Comparison of ENCODE assay signal across 8 cellular contexts in the genomic region with DNA sequence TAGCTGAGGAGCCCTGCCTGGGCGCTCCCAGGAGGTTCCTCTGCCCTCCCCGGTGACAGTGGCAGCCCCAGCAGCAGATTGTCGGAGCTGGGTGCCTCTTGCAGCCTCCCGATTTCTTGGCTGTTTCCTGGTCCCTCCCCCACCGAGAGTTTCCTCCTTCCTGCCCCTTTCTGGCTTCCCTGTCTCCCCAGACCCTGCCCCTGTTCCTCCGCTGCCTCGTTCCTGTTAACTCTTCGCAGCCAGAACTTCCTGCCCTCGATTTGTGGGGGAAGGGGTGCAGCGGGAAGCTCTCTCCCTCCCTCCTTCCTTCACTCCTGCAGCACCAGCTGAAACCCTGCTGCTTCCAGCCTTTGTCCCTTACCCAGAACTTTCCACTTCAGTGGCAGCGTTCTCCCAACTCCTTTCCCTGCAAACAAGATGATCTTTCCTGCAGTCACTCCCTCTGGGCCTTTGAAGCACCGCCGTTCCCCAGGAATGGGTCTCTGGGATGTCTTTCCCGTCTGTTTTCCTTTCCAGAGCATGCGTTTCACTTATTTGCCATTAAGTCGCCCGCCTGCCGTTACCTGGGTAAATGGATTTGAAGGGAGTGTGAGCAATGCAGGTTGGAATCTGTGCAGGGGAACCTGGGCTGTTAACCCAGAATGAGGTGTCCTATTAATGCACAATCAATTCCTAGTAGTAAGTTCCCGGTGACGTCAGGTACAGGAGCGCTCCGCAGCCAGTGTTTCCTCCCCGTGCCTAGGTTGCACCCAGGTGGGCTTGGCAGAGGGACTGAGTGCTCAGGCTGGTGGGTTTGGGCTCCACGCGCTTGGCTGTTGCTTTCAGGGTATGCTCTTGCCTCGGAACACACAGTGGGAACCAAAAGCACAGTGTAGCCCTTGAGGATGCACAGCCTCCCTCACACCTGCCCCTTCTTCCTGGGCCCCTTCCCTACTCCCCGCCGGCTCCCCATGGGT. TPM values are rescaled to one million over a fixed set of nuclear protein-coding genes. Genes with fewer than 3 reads are reported as not detected.
DNase-seq lines count a peak whose midpoint lies in the region; ATAC-seq and TF ChIP-seq lines count a peak whose summit lies in the region.

No MANE protein-coding gene starts in this region.

- H3K4me2 ChIP-seq in hepatocyte: peak overlapping the region; percentile 78

- H3K79me2 ChIP-seq in hepatocyte: peaks cover 96% of the 10 kb centered on the region

- peaks cover 66% of the 10 kb centered on the region for H4K20me1 ChIP-seq in hepatocyte (ENCODE audit: insufficient read depth, poor library complexity, severe bottlenecking)

- peak overlapping the region; percentile 89 to 97 for H3K27ac Mint-ChIP-seq in activated naive CD4-positive, alpha-beta T cell treated with anti-CD3 and anti-CD28 coated beads, Interleukin-2, amount 50 U/mL, for 72 hours

- H3K9me2 ChIP-seq in hepatocyte (replicated peaks; ENCODE audit: insufficient read depth): no peaks in the 10 kb centered on the region

- no peak overlapping the region for H2AFZ ChIP-seq in hepatocyte

- peak; percentile 44 for DNase-seq in stimulated activated CD4-positive, alpha-beta T cell treated with anti-CD3 and anti-CD28 coated beads, Interleukin-15, amount 100 ng/mL, for 24 hours
- no peak for DNase-seq in stimulated activated CD4-positive, alpha-beta T cell treated with anti-CD3 and anti-CD28 coated beads, Interleukin-2, amount 100 ng/mL, for 48 hours
- DNase-seq in activated naive CD4-positive, alpha-beta T cell treated with anti-CD3 and anti-CD28 coated beads, Interleukin-2, amount 50 U/mL, for 72 hours (ENCODE audit: low spot score in 2 of 2): no peak
- DNase-seq in hepatocyte (ENCODE audit: low spot score): no peak
- no peak for DNase-seq in skeletal muscle cell (ENCODE audit: low read depth)
- DNase-seq in H4 (ENCODE audit: low spot score): no peak
- DNase-seq in globus pallidus (ENCODE audit: low spot score): no peak
- DNase-seq in activated CD4-positive, CD25-positive, alpha-beta regulatory T cell (lab: John Stamatoyannopoulos, UW): no peak

- TF ChIP-seq CTCF in hepatocyte (IDR thresholded peaks at IDR 0.05; ENCODE audit: poor library complexity): no peak

- H3K27ac ChIP-seq in hepatocyte: peak overlapping the region; percentile 56

- peaks cover 29% of the 10 kb centered on the region for H3K4me1 ChIP-seq in hepatocyte (ENCODE audit: insufficient read depth)

- no peaks in the 10 kb centered on the region for H3K36me3 ChIP-seq in hepatocyte (replicated peaks; ENCODE audit: insufficient read depth, low read depth)

- no peaks in the 10 kb centered on the region for H3K9me3 Mint-ChIP-seq in activated naive CD4-positive, alpha-beta T cell treated with anti-CD3 and anti-CD28 coated beads, Interleukin-2, amount 50 U/mL, for 72 hours

- H3K27me3 ChIP-seq in hepatocyte: no peaks in the 10 kb centered on the region

- H3K36me3 Mint-ChIP-seq in activated naive CD4-positive, alpha-beta T cell treated with anti-CD3 and anti-CD28 coated beads, Interleukin-2, amount 50 U/mL, for 72 hours: peaks cover 48 to 69% of the 10 kb centered on the region in 2 donors

- H3K4me3 ChIP-seq in hepatocyte (no peak overlapping the region), skeletal muscle cell (ENCODE audit: low read depth, low read length) (peak overlapping the region; percentile 29)

- whole genome bisulfite sequencing in hepatocyte (ENCODE audit: low lambda C conversion rate, missing lambda C conversion rate): 47% methylated on average over 28 of the region's 28 CpGs

- no peak for ATAC-seq in activated naive CD4-positive, alpha-beta T cell treated with anti-CD3 and anti-CD28 coated beads, Interleukin-2, amount 50 U/mL, for 72 hours

- no peaks in the 10 kb centered on the region for H3K9me3 ChIP-seq in hepatocyte (ENCODE audit: low read depth)

RNA-seq across cellular contexts. Expression of a gene that starts 4.3 kb away (rescaled TPM):
- total RNA-seq in activated naive CD4-positive, alpha-beta T cell treated with anti-CD3 and anti-CD28 coated beads, Interleukin-2, amount 50 U/mL, for 72 hours: 100 to 1,000 TPM; 289 to 376 TPM
- 41.4 and 57.3 TPM in 2 replicates for total RNA-seq in hepatocyte
- polyA plus RNA-seq in hepatocyte: 59.6 and 64.1 TPM in 2 replicates
- total RNA-seq in H4 (2014; rRNA removed; shearing (Covaris generic)): 15.2 and 16.3 TPM in 2 replicates

RNA-seq across cellular contexts. Expression of a gene that starts 18.6 kb away (rescaled TPM):
- 100 to 1,000 TPM in 1 of 2 donors, 10 to 100 TPM in 1; 76.0 to 213 TPM for total RNA-seq in activated naive CD4-positive, alpha-beta T cell treated with anti-CD3 and anti-CD28 coated beads, Interleukin-2, amount 50 U/mL, for 72 hours
- 22.1 and 25.3 TPM in 2 replicates for total RNA-seq in hepatocyte
- polyA plus RNA-seq in hepatocyte: 43.9 and 49.5 TPM in 2 replicates
- 5.6 and 6.1 TPM in 2 replicates for total RNA-seq in H4 (2014; rRNA removed; shearing (Covaris generic))

RNA-seq across cellular contexts. Expression of a gene that starts 32.8 kb away (rescaled TPM):
- 10 to 100 TPM; 11.6 to 16.5 TPM for total RNA-seq in activated naive CD4-positive, alpha-beta T cell treated with anti-CD3 and anti-CD28 coated beads, Interleukin-2, amount 50 U/mL, for 72 hours
- total RNA-seq in hepatocyte: 27.7 and 29.7 TPM in 2 replicates
- polyA plus RNA-seq in hepatocyte: 49.5 and 66.4 TPM in 2 replicates
- 6.5 and 8.5 TPM in 2 replicates for total RNA-seq in H4 (2014; rRNA removed; shearing (Covaris generic))
